Comparison of ENCODE assay signal across 10 cellular contexts in genomic region chr1:9400425-9401079, GRCh38.
DNase-seq lines count a peak whose midpoint lies in the region; ATAC-seq and TF ChIP-seq lines count a peak whose summit lies in the region.
"Had no signal": no experiment of that assay in that cellular context is flagged by ENCODE, and none has a peak within 500 bp of the region (broad histone marks: within the 10 kb centered on the region; RNA-seq: fewer than 3 reads in every experiment).

No MANE protein-coding gene starts in this region.

- H3K27ac Mint-ChIP-seq in Calu3 (ENCODE audit: unreplicated experiment) (no peak overlapping the region), naive B cell (peak overlapping the region in 1 of 6 donors; percentile 71)

- peak; percentile 59 to 67 for ATAC-seq in naive B cell (ENCODE audit: low read depth in 2 of 2)
- ATAC-seq in HG03460 (IDR thresholded peaks at IDR 0.05; ENCODE audit: unreplicated experiment): no peak

- CTCF ChIA-PET in Calu3 (lab: Charles Lee): interaction anchor here (0.5 to 0.6 kb wide), 2 partner anchors 121 to 441 kb away, joined by 3 to 6 read pairs; no protein-coding TSS in a partner anchor

- H3K27me3 Mint-ChIP-seq in Calu3 (ENCODE audit: unreplicated experiment) (peaks cover 3% of the 10 kb centered on the region), naive B cell (peaks cover 4 to 16% (median 8%) of the 10 kb centered on the region in 3 donors)

- H3K27ac ChIP-seq in brain microvascular endothelial cell (peak overlapping the region; percentile 55), sigmoid colon (no peak overlapping the region)

- DNase-seq in Calu3 (peak; percentile 19), NCI-H510A (lab: John Stamatoyannopoulos, UW) (peak; percentile 57), brain microvascular endothelial cell (no peak), naive B cell (no peak), sigmoid colon (no peak), superior temporal gyrus (ENCODE audit: extremely low spot score) (no peak), retina (no peak)
- DNase-seq: NCI-H774 had no signal

- TF ChIP-seq CTCF in Calu3 (IDR thresholded peaks at IDR 0.05; ENCODE audit: unreplicated experiment) (no peak), brain microvascular endothelial cell (IDR thresholded peaks at IDR 0.05; ENCODE audit: low read depth, low read length, missing control alignments) (peak; percentile 34), sigmoid colon (IDR thresholded peaks at IDR 0.05) (no peak)

- no peaks in the 10 kb centered on the region for H3K27me3 ChIP-seq in brain microvascular endothelial cell (replicated peaks)
- H3K27me3 ChIP-seq in sigmoid colon: no peaks in the 10 kb centered on the region

- intact Hi-C loops in Calu3 (cut with micrococcal nuclease; ENCODE audit: unreplicated experiment): no loop called here
- intact Hi-C loops in sigmoid colon (cut with DNase I): loop anchor here (10.0 kb wide), 1 partner anchor 496 kb away; no protein-coding TSS in a partner anchor

- no peak for TF ChIP-seq POLR2A in sigmoid colon (IDR thresholded peaks at IDR 0.05)

- H3K9me3 ChIP-seq in sigmoid colon: no peaks in the 10 kb centered on the region

- H3K36me3 Mint-ChIP-seq in Calu3 (ENCODE audit: insufficient read depth, unreplicated experiment) (no peaks in the 10 kb centered on the region), naive B cell (peaks cover 0 to under 1% of the 10 kb centered on the region in 2 donors)

- H3K4me3 ChIP-seq in brain microvascular endothelial cell (ENCODE audit: low read depth, low read length) (no peak overlapping the region), sigmoid colon (no peak overlapping the region)
- H3K4me3 ChIP-seq: lung had no signal

- BruUV-seq in Calu3 (replicated peaks; lab: Mats Ljungman, UMichigan): no TSS peak

- H3K9me3 Mint-ChIP-seq in Calu3 (ENCODE audit: low read depth, unreplicated experiment) (no peaks in the 10 kb centered on the region), naive B cell (peaks cover 0 to under 1% (median 0%) of the 10 kb centered on the region in 7 donors)

- peaks cover 0 to 33% (median 12%) of the 10 kb centered on the region in 4 donors for H3K4me1 ChIP-seq in sigmoid colon

- no peak overlapping the region for H3K4me3 Mint-ChIP-seq in Calu3 (ENCODE audit: low read depth, unreplicated experiment)
- H3K4me3 Mint-ChIP-seq in naive B cell: peak overlapping the region in 1 of 8 donors; percentile 35

- no peak for TF ChIP-seq EP300 in sigmoid colon (IDR thresholded peaks at IDR 0.05)

- no peaks in the 10 kb centered on the region for H3K36me3 ChIP-seq in brain microvascular endothelial cell (replicated peaks)
- no peaks in the 10 kb centered on the region for H3K36me3 ChIP-seq in sigmoid colon

- 30 to 42% methylated on average over 13 of the region's 13 CpGs for WGBS in sigmoid colon, 2 donors

- peaks cover 11% of the 10 kb centered on the region for H3K4me1 Mint-ChIP-seq in Calu3 (ENCODE audit: low read depth, unreplicated experiment)
- peaks cover 16 to 25% (median 23%) of the 10 kb centered on the region in 3 donors for H3K4me1 Mint-ChIP-seq in naive B cell

- in situ Hi-C loops in brain microvascular endothelial cell (cut with HindIII; ENCODE audit: low pct_ligation_motif_present, low sequenced_read_pairs): no loop called here

Comparison
In these comparisons a context has a peak if more than half of its experiments do, and no peak if none do; other contexts are left out.
1. DNase-seq: peak in Calu3 (single experiment) and NCI-H510A (single experiment); none in brain microvascular endothelial cell (single experiment), naive B cell (single experiment), sigmoid colon (single experiment), superior temporal gyrus (single experiment) and retina (single experiment).